ENCODE assay signal across 9 cellular contexts in the genomic region with DNA sequence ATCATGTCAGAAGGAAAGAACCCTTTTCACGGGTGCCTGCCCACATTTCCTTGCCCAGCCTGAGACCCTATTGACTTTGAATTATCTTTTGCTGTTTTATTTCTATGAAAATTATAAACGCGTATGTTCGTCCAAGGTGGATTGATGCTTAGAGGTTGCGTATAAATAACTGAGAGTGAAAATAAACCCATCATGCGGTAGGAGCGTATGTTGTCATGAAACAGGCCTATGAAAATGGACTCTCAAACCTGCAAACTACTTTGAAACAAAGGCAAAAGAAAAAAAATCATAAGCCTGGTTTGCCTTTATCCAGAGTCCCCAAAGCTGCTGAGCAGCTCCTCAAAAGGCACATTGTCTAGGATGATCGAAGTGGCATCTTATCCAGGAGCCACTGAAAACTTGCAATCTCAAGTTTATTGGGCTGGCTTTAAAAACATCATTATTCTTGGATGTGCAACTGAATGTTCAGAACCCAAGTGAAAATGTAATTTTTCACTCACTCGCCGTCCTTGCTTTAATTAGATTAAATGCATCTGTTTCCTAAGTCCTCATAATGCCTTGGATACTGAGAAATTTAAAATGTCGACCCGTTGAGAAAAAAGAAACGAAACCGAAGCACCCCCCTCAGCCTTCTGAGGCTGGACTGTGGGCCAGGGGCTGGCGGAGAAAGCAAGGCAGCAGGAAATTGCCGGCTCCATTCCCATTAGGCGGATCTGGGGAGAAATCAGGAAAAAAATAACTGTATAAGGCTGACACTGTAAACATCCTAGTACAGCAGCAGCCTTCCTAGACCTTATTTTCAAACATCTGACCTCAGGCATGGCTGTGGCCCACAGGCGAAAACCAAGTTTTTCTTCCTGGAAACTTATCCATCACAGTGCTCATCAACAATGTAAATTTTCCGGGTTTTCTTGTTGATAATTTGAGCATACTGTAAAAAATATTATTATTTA.
A peak's percentile ranks its signal among the peaks of the same experiment; 100 is the strongest.
DNase-seq lines count a peak whose midpoint lies in the region; ATAC-seq and TF ChIP-seq lines count a peak whose summit lies in the region.
"Had no signal": no experiment of that assay in that cellular context is flagged by ENCODE, and none has a peak within 500 bp of the region (broad histone marks: within the 10 kb centered on the region; RNA-seq: fewer than 3 reads in every experiment).

No MANE protein-coding gene starts in this region.

- ATAC-seq in HG02763 (IDR thresholded peaks at IDR 0.05; ENCODE audit: unreplicated experiment), result no peak

- H3K4me1 ChIP-seq in stomach, result peaks cover 42 to 76% (median 58%) of the 10 kb centered on the region in 4 donors

- no peak for TF ChIP-seq CTCF in foreskin fibroblast (IDR thresholded peaks at IDR 0.05; ENCODE audit: low read depth, low read length)
- TF ChIP-seq CTCF in stomach (IDR thresholded peaks at IDR 0.05), result no peak

- DNase-seq in DMS 273 treated with DMSO at 0.1 percent for 48 hours (lab: John Stamatoyannopoulos, UW), result peak; percentile 46
- no peak for DNase-seq in DMS 273 (lab: John Stamatoyannopoulos, UW; ENCODE audit: unreplicated experiment)
- DNase-seq in SHP77 (lab: John Stamatoyannopoulos, UW), result peak; percentile 36 to 42
- DNase-seq in foreskin fibroblast, result peak in 1 of 2 donors; percentile 28
- peak; percentile 21 for DNase-seq in stomach
- DNase-seq in C1 segment of cervical spinal cord (lab: John Stamatoyannopoulos, UW), result no peak
- no peak for DNase-seq in retina
- DNase-seq: ACHN had no signal

- no peak for TF ChIP-seq POLR2A in stomach (IDR thresholded peaks at IDR 0.05)

- peak overlapping the region; percentile 42 to 71 for H3K4me3 ChIP-seq in foreskin fibroblast (ENCODE audit: low read depth in 1 of 2, low read length in 2 of 2)
- peak overlapping the region; percentile 15 to 37 (median 30) for H3K4me3 ChIP-seq in stomach

- H3K27me3 ChIP-seq in stomach, result no peaks in the 10 kb centered on the region

- peak overlapping the region; percentile 92 to 100 (median 100) for H3K27ac ChIP-seq in stomach

- TF ChIP-seq EP300 in stomach (IDR thresholded peaks at IDR 0.05), result no peak

- 17 to 36% (median 20%) methylated on average over 19 of the region's 19 CpGs for WGBS in stomach, 5 donors

- intact Hi-C loops in stomach (cut with DNase I; ENCODE audit: low total_unique reads), result no loop called here

- no peaks in the 10 kb centered on the region for H3K36me3 ChIP-seq in stomach

- no peaks in the 10 kb centered on the region for H3K9me3 ChIP-seq in stomach

Comparison
In these comparisons a context has a peak if more than half of its experiments do, and no peak if none do; other contexts are left out.
1. DNase-seq: peak in DMS 273 treated with DMSO at 0.1 percent for 48 hours (single experiment), SHP77 (2 of 2) and stomach (single experiment); none in DMS 273 (single experiment), C1 segment of cervical spinal cord (0 of 14) and retina (single experiment).